Comparison of ENCODE assay signal across 1 cellular context in the genomic region with DNA sequence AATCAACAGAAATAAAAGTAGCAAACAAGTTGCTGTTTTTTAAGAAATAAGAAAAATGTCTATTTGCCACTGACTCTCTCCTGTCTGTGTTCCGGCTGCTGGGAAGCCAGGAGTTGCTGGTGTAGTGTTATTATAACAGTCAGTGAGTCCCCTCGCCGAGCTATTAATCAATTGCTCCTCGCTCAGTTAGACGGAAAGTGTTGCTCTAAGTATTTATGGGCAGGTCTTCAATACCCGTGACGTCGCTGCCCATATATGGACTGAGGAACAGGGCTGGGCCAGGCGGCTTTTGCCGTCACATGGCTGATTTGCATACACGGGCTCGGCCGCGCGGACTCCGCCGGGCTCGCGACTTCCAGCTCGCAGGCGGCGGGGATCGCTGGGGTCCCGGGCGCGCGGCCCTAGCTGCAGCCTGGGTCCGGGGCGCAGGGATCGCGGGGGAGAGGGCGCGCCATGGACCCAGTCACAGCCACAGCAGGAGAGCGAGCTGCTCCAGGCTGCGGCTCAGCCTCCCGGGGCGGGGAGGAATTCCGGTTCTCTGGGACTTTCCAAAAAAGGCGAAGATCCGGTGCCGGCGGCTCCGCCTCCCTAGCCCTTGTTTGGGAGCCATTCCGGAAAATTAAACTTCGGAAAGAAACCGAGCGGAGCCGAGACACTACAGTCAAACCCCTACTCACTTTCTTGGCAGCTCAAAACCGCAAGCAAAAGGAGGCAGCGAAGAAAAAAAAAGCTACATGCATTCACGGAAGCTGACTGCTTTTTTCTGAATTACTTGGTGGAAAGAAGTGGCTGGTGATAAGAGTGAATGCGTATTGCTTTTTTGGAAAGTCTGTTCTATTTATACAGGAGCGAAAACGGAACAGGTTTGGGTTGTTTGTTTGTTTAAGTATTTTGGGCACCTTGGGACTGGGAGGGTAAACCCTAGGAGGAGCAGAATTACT.
TF ChIP-seq lines count a peak whose summit lies in the region.

A gene (minus strand): TSS at position 188 of the 941 bp plus-strand sequence. CDS start 337 bp downstream, outside the sequence.

TF ChIP-seq in K562, 482 proteins besides CTCF, POLR2A, EP300 and RAD21 (continued from another document and continues in another):
- TF ChIP-seq CAMTA2 (CRISPR knock-in tag; conservative IDR thresholded peaks at IDR 0.05) (no peak), HDAC8 (tag; IDR thresholded peaks at IDR 0.05) (no peak), TAF9B (IDR thresholded peaks at IDR 0.05; ENCODE audit: partially characterized antibody) (no peak), EP400 (IDR thresholded peaks at IDR 0.05) (no peak), NCOR1 (IDR thresholded peaks at IDR 0.05) (no peak), RBM14 (IDR thresholded peaks at IDR 0.05; ENCODE audit: borderline replicate concordance, insufficient read depth, low read depth, low read length) (no peak), ZNF184 (CRISPR knock-in tag; IDR thresholded peaks at IDR 0.05) (no peak), HNRNPH1 (optimal IDR thresholded peaks at IDR 0.05; ENCODE audit: low read depth, low read length) (no peak), ESRRA (IDR thresholded peaks at IDR 0.05; ENCODE audit: borderline replicate concordance, low read depth) (peak; percentile 79; the same call in 1 of the 2 replicates), KAT2B (IDR thresholded peaks at IDR 0.05; ENCODE audit: low read depth, low read length) (no peak), ATF7 (IDR thresholded peaks at IDR 0.05) (peak; percentile 61), HMGN3 (IDR thresholded peaks at IDR 0.05; ENCODE audit: borderline replicate concordance, extremely low read depth, insufficient read length, low read depth, low read length) (peak; percentile 61), MYC (IDR thresholded peaks at IDR 0.05; ENCODE audit: low read depth, low read length) (peak; percentile 51; the same call in 1 of the 2 replicates), MYC (CRISPR knock-in tag; IDR thresholded peaks at IDR 0.05; ENCODE audit: borderline replicate concordance, low read depth) (no peak), NCOA1 (IDR thresholded peaks at IDR 0.05; ENCODE audit: low read depth) (no peak), ZNF707 (CRISPR knock-in tag; conservative IDR thresholded peaks at IDR 0.05) (no peak), PRMT5 (CRISPR knock-in tag; IDR thresholded peaks at IDR 0.05) (no peak), PTRF (tag; IDR thresholded peaks at IDR 0.05) (no peak), ZNF12 (CRISPR knock-in tag; IDR thresholded peaks at IDR 0.05) (no peak), SMC3 (conservative IDR thresholded peaks at IDR 0.05; ENCODE audit: insufficient read depth, low read depth, low read length) (no peak), BDP1 (IDR thresholded peaks at IDR 0.05; ENCODE audit: insufficient read depth, insufficient read length) (no peak), MED1 (CRISPR knock-in tag; IDR thresholded peaks at IDR 0.05; ENCODE audit: borderline replicate concordance) (no peak), SMARCA5 (IDR thresholded peaks at IDR 0.05) (no peak), SMAD1 (IDR thresholded peaks at IDR 0.05; ENCODE audit: low read depth, low read length, partially characterized antibody) (no peak), ATF1 (CRISPR knock-in tag; IDR thresholded peaks at IDR 0.05) (no peak), ATF1 (tag; IDR thresholded peaks at IDR 0.05) (peak; percentile 94), BRD4 (IDR thresholded peaks at IDR 0.05) (no peak), SMAD2 (IDR thresholded peaks at IDR 0.05; ENCODE audit: low read depth, low read length) (no peak), RBM22 (IDR thresholded peaks at IDR 0.05; ENCODE audit: low read depth, low read length, poor library complexity, severe bottlenecking) (no peak), BCL6 (CRISPR knock-in tag; IDR thresholded peaks at IDR 0.05) (no peak), SUPT5H (IDR thresholded peaks at IDR 0.05) (no peak), TGIF2 (CRISPR knock-in tag; IDR thresholded peaks at IDR 0.05) (no peak), NBN (IDR thresholded peaks at IDR 0.05; ENCODE audit: low read depth) (no peak), U2AF1 (optimal IDR thresholded peaks at IDR 0.05; ENCODE audit: low read depth, low read length) (no peak), DMBX1 (CRISPR knock-in tag; IDR thresholded peaks at IDR 0.05; ENCODE audit: borderline replicate concordance) (no peak), NFIC (IDR thresholded peaks at IDR 0.05) (no peak), BACH1 (tag; IDR thresholded peaks at IDR 0.05) (no peak), NFRKB (IDR thresholded peaks at IDR 0.05; ENCODE audit: low read depth) (no peak), SPI1 (IDR thresholded peaks at IDR 0.05; ENCODE audit: borderline replicate concordance, low read depth, low read length) (peak; percentile 39; the same call in 1 of the 2 replicates), ZNF324 (CRISPR knock-in tag; IDR thresholded peaks at IDR 0.05) (no peak)
- TF ChIP-seq, protein P1, sequence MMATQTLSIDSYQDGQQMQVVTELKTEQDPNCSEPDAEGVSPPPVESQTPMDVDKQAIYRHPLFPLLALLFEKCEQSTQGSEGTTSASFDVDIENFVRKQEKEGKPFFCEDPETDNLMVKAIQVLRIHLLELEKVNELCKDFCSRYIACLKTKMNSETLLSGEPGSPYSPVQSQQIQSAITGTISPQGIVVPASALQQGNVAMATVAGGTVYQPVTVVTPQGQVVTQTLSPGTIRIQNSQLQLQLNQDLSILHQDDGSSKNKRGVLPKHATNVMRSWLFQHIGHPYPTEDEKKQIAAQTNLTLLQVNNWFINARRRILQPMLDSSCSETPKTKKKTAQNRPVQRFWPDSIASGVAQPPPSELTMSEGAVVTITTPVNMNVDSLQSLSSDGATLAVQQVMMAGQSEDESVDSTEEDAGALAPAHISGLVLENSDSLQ (IDR thresholded peaks at IDR 0.05) = peak; percentile 69
- TF ChIP-seq, protein P2, sequence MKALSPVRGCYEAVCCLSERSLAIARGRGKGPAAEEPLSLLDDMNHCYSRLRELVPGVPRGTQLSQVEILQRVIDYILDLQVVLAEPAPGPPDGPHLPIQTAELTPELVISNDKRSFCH (CRISPR knock-in tag; IDR thresholded peaks at IDR 0.05) = no peak
- TF ChIP-seq, protein P2 (tag; IDR thresholded peaks at IDR 0.05) = no peak
- TF ChIP-seq, protein P3, sequence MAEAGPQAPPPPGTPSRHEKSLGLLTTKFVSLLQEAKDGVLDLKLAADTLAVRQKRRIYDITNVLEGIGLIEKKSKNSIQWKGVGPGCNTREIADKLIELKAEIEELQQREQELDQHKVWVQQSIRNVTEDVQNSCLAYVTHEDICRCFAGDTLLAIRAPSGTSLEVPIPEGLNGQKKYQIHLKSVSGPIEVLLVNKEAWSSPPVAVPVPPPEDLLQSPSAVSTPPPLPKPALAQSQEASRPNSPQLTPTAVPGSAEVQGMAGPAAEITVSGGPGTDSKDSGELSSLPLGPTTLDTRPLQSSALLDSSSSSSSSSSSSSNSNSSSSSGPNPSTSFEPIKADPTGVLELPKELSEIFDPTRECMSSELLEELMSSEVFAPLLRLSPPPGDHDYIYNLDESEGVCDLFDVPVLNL (CRISPR knock-in tag; IDR thresholded peaks at IDR 0.05; ENCODE audit: low read depth) = no peak
- TF ChIP-seq, protein P4, sequence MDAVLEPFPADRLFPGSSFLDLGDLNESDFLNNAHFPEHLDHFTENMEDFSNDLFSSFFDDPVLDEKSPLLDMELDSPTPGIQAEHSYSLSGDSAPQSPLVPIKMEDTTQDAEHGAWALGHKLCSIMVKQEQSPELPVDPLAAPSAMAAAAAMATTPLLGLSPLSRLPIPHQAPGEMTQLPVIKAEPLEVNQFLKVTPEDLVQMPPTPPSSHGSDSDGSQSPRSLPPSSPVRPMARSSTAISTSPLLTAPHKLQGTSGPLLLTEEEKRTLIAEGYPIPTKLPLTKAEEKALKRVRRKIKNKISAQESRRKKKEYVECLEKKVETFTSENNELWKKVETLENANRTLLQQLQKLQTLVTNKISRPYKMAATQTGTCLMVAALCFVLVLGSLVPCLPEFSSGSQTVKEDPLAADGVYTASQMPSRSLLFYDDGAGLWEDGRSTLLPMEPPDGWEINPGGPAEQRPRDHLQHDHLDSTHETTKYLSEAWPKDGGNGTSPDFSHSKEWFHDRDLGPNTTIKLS (IDR thresholded peaks at IDR 0.05; ENCODE audit: borderline replicate concordance, low read depth) = no peak
- TF ChIP-seq, protein P5, sequence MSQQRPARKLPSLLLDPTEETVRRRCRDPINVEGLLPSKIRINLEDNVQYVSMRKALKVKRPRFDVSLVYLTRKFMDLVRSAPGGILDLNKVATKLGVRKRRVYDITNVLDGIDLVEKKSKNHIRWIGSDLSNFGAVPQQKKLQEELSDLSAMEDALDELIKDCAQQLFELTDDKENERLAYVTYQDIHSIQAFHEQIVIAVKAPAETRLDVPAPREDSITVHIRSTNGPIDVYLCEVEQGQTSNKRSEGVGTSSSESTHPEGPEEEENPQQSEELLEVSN (IDR thresholded peaks at IDR 0.05; ENCODE audit: borderline replicate concordance in 1 of 2, extremely low read depth in 1 of 2, insufficient read depth in 1 of 2, insufficient read length in 1 of 2, low read depth in 1 of 2, low read length in 1 of 2, poor library complexity in 1 of 2, severe bottlenecking in 1 of 2) = peak in 1 of 2 experiments; percentile 61
- TF ChIP-seq, protein P6, sequence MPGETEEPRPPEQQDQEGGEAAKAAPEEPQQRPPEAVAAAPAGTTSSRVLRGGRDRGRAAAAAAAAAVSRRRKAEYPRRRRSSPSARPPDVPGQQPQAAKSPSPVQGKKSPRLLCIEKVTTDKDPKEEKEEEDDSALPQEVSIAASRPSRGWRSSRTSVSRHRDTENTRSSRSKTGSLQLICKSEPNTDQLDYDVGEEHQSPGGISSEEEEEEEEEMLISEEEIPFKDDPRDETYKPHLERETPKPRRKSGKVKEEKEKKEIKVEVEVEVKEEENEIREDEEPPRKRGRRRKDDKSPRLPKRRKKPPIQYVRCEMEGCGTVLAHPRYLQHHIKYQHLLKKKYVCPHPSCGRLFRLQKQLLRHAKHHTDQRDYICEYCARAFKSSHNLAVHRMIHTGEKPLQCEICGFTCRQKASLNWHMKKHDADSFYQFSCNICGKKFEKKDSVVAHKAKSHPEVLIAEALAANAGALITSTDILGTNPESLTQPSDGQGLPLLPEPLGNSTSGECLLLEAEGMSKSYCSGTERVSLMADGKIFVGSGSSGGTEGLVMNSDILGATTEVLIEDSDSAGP (CRISPR knock-in tag; IDR thresholded peaks at IDR 0.05) = no peak
- TF ChIP-seq, protein P7, sequence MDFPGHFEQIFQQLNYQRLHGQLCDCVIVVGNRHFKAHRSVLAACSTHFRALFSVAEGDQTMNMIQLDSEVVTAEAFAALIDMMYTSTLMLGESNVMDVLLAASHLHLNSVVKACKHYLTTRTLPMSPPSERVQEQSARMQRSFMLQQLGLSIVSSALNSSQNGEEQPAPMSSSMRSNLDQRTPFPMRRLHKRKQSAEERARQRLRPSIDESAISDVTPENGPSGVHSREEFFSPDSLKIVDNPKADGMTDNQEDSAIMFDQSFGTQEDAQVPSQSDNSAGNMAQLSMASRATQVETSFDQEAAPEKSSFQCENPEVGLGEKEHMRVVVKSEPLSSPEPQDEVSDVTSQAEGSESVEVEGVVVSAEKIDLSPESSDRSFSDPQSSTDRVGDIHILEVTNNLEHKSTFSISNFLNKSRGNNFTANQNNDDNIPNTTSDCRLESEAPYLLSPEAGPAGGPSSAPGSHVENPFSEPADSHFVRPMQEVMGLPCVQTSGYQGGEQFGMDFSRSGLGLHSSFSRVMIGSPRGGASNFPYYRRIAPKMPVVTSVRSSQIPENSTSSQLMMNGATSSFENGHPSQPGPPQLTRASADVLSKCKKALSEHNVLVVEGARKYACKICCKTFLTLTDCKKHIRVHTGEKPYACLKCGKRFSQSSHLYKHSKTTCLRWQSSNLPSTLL (IDR thresholded peaks at IDR 0.05) = no peak
- TF ChIP-seq, protein P8, sequence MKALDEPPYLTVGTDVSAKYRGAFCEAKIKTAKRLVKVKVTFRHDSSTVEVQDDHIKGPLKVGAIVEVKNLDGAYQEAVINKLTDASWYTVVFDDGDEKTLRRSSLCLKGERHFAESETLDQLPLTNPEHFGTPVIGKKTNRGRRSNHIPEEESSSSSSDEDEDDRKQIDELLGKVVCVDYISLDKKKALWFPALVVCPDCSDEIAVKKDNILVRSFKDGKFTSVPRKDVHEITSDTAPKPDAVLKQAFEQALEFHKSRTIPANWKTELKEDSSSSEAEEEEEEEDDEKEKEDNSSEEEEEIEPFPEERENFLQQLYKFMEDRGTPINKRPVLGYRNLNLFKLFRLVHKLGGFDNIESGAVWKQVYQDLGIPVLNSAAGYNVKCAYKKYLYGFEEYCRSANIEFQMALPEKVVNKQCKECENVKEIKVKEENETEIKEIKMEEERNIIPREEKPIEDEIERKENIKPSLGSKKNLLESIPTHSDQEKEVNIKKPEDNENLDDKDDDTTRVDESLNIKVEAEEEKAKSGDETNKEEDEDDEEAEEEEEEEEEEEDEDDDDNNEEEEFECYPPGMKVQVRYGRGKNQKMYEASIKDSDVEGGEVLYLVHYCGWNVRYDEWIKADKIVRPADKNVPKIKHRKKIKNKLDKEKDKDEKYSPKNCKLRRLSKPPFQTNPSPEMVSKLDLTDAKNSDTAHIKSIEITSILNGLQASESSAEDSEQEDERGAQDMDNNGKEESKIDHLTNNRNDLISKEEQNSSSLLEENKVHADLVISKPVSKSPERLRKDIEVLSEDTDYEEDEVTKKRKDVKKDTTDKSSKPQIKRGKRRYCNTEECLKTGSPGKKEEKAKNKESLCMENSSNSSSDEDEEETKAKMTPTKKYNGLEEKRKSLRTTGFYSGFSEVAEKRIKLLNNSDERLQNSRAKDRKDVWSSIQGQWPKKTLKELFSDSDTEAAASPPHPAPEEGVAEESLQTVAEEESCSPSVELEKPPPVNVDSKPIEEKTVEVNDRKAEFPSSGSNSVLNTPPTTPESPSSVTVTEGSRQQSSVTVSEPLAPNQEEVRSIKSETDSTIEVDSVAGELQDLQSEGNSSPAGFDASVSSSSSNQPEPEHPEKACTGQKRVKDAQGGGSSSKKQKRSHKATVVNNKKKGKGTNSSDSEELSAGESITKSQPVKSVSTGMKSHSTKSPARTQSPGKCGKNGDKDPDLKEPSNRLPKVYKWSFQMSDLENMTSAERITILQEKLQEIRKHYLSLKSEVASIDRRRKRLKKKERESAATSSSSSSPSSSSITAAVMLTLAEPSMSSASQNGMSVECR (CRISPR knock-in tag; IDR thresholded peaks at IDR 0.05) = no peak
- TF ChIP-seq, protein P9, sequence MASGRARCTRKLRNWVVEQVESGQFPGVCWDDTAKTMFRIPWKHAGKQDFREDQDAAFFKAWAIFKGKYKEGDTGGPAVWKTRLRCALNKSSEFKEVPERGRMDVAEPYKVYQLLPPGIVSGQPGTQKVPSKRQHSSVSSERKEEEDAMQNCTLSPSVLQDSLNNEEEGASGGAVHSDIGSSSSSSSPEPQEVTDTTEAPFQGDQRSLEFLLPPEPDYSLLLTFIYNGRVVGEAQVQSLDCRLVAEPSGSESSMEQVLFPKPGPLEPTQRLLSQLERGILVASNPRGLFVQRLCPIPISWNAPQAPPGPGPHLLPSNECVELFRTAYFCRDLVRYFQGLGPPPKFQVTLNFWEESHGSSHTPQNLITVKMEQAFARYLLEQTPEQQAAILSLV (tag; IDR thresholded peaks at IDR 0.05) = no peak
